Comparison of ENCODE assay signal across 1 cellular context in genomic region chr2:144704696-144705095, GRCh38.
TF ChIP-seq lines count a peak whose summit lies in the region.

No MANE protein-coding gene starts in this region.

TF ChIP-seq in K562, 482 proteins besides CTCF, POLR2A, EP300 and RAD21:
- TF ChIP-seq NFRKB (IDR thresholded peaks at IDR 0.05; ENCODE audit: low read depth) (no peak; the same call in 1 of the 2 replicates), NFE2 (IDR thresholded peaks at IDR 0.05; ENCODE audit: low read depth) (no peak), ZNF311 (CRISPR knock-in tag; IDR thresholded peaks at IDR 0.05) (0 out of 2 replicates have a peak, but pooled peaks have one; percentile 21), ELF1 (tag; IDR thresholded peaks at IDR 0.05) (0 out of 2 replicates have a peak, but pooled peaks have one; percentile 22), PBX2 (CRISPR knock-in tag; IDR thresholded peaks at IDR 0.05; ENCODE audit: low read depth) (no peak), PBX2 (tag; conservative IDR thresholded peaks at IDR 0.05; ENCODE audit: low read depth) (no peak), ZNF253 (CRISPR knock-in tag; conservative IDR thresholded peaks at IDR 0.05) (no peak)
